ENCODE assay signal across 1 cellular context in genomic region chr16:23557779-23558330, GRCh38.
TF ChIP-seq lines count a peak whose summit lies in the region.

No MANE protein-coding gene starts in this region.

TF ChIP-seq in H1, 55 proteins besides CTCF, POLR2A, EP300 and RAD21 (continued from another document):
- TF ChIP-seq SIN3A (conservative IDR thresholded peaks at IDR 0.05 in 1 of 2, IDR thresholded peaks at IDR 0.05 in 1 of 2; ENCODE audit: low read depth in 1 of 2, low read length in 2 of 2): 0 out of 4 replicates have a peak, but pooled peaks of 1 of the 2 experiments have one; percentile 18
- TF ChIP-seq CEBPB (IDR thresholded peaks at IDR 0.05; ENCODE audit: low read depth, low read length): no peak
- TF ChIP-seq POU5F1 (IDR thresholded peaks at IDR 0.05; ENCODE audit: low read depth, low read length): no peak
- TF ChIP-seq USF2 (IDR thresholded peaks at IDR 0.05; ENCODE audit: low read length): no peak
- no peak for TF ChIP-seq GABPA (IDR thresholded peaks at IDR 0.05; ENCODE audit: borderline replicate concordance, insufficient read depth, low read length)
- TF ChIP-seq CREB1 (IDR thresholded peaks at IDR 0.05): no peak
- no peak for TF ChIP-seq SP1 (IDR thresholded peaks at IDR 0.05; ENCODE audit: low read depth, low read length)
- no peak for TF ChIP-seq BCL11A (IDR thresholded peaks at IDR 0.05; ENCODE audit: low read depth in 2 of 2, low read length in 2 of 2)
- TF ChIP-seq JUND (IDR thresholded peaks at IDR 0.05; ENCODE audit: low read length): no peak
- TF ChIP-seq PHF8 (conservative IDR thresholded peaks at IDR 0.05; ENCODE audit: low read depth, low read length): peak; percentile 79
- TF ChIP-seq CHD1 (IDR thresholded peaks at IDR 0.05; ENCODE audit: low read depth, low read length): no peak
- TF ChIP-seq KDM1A (IDR thresholded peaks at IDR 0.05; ENCODE audit: borderline replicate concordance, low read length): no peak
- TF ChIP-seq KDM5A (IDR thresholded peaks at IDR 0.05; ENCODE audit: low read length): no peak; the same call in 1 of the 2 replicates
- TF ChIP-seq, protein P1, sequence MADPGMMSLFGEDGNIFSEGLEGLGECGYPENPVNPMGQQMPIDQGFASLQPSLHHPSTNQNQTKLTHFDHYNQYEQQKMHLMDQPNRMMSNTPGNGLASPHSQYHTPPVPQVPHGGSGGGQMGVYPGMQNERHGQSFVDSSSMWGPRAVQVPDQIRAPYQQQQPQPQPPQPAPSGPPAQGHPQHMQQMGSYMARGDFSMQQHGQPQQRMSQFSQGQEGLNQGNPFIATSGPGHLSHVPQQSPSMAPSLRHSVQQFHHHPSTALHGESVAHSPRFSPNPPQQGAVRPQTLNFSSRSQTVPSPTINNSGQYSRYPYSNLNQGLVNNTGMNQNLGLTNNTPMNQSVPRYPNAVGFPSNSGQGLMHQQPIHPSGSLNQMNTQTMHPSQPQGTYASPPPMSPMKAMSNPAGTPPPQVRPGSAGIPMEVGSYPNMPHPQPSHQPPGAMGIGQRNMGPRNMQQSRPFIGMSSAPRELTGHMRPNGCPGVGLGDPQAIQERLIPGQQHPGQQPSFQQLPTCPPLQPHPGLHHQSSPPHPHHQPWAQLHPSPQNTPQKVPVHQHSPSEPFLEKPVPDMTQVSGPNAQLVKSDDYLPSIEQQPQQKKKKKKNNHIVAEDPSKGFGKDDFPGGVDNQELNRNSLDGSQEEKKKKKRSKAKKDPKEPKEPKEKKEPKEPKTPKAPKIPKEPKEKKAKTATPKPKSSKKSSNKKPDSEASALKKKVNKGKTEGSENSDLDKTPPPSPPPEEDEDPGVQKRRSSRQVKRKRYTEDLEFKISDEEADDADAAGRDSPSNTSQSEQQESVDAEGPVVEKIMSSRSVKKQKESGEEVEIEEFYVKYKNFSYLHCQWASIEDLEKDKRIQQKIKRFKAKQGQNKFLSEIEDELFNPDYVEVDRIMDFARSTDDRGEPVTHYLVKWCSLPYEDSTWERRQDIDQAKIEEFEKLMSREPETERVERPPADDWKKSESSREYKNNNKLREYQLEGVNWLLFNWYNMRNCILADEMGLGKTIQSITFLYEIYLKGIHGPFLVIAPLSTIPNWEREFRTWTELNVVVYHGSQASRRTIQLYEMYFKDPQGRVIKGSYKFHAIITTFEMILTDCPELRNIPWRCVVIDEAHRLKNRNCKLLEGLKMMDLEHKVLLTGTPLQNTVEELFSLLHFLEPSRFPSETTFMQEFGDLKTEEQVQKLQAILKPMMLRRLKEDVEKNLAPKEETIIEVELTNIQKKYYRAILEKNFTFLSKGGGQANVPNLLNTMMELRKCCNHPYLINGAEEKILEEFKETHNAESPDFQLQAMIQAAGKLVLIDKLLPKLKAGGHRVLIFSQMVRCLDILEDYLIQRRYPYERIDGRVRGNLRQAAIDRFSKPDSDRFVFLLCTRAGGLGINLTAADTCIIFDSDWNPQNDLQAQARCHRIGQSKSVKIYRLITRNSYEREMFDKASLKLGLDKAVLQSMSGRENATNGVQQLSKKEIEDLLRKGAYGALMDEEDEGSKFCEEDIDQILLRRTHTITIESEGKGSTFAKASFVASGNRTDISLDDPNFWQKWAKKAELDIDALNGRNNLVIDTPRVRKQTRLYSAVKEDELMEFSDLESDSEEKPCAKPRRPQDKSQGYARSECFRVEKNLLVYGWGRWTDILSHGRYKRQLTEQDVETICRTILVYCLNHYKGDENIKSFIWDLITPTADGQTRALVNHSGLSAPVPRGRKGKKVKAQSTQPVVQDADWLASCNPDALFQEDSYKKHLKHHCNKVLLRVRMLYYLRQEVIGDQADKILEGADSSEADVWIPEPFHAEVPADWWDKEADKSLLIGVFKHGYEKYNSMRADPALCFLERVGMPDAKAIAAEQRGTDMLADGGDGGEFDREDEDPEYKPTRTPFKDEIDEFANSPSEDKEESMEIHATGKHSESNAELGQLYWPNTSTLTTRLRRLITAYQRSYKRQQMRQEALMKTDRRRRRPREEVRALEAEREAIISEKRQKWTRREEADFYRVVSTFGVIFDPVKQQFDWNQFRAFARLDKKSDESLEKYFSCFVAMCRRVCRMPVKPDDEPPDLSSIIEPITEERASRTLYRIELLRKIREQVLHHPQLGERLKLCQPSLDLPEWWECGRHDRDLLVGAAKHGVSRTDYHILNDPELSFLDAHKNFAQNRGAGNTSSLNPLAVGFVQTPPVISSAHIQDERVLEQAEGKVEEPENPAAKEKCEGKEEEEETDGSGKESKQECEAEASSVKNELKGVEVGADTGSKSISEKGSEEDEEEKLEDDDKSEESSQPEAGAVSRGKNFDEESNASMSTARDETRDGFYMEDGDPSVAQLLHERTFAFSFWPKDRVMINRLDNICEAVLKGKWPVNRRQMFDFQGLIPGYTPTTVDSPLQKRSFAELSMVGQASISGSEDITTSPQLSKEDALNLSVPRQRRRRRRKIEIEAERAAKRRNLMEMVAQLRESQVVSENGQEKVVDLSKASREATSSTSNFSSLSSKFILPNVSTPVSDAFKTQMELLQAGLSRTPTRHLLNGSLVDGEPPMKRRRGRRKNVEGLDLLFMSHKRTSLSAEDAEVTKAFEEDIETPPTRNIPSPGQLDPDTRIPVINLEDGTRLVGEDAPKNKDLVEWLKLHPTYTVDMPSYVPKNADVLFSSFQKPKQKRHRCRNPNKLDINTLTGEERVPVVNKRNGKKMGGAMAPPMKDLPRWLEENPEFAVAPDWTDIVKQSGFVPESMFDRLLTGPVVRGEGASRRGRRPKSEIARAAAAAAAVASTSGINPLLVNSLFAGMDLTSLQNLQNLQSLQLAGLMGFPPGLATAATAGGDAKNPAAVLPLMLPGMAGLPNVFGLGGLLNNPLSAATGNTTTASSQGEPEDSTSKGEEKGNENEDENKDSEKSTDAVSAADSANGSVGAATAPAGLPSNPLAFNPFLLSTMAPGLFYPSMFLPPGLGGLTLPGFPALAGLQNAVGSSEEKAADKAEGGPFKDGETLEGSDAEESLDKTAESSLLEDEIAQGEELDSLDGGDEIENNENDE (IDR thresholded peaks at IDR 0.05; ENCODE audit: insufficient replicate concordance, low read length): no peak
- TF ChIP-seq FOSL1 (IDR thresholded peaks at IDR 0.05; ENCODE audit: insufficient read depth, low read depth, low read length): no peak
- no peak for TF ChIP-seq RNF2 (IDR thresholded peaks at IDR 0.05; ENCODE audit: borderline replicate concordance, low read depth, low read length, missing control alignments, poor library complexity, severe bottlenecking)
- TF ChIP-seq ATF3 (IDR thresholded peaks at IDR 0.05; ENCODE audit: insufficient read depth, low read depth, low read length): no peak
- TF ChIP-seq TAF1 (IDR thresholded peaks at IDR 0.05; ENCODE audit: low read depth, low read length): peak; percentile 0; the same call in 1 of the 2 replicates
- no peak for TF ChIP-seq HDAC6 (IDR thresholded peaks at IDR 0.05; ENCODE audit: low read depth, low read length)
- peak; percentile 15 for TF ChIP-seq ASH2L (IDR thresholded peaks at IDR 0.05; ENCODE audit: low read length)
- TF ChIP-seq EZH2 (IDR thresholded peaks at IDR 0.05; ENCODE audit: low read depth, low read length, severe bottlenecking): no peak
- no peak for TF ChIP-seq RBBP5 (IDR thresholded peaks at IDR 0.05; ENCODE audit: borderline replicate concordance, low read depth, low read length)
- TF ChIP-seq YY1 (IDR thresholded peaks at IDR 0.05; ENCODE audit: low read depth, low read length): no peak
- no peak for TF ChIP-seq NRF1 (IDR thresholded peaks at IDR 0.05; ENCODE audit: low read depth, low read length)
- TF ChIP-seq ATF2 (IDR thresholded peaks at IDR 0.05; ENCODE audit: low read length): no peak
- TF ChIP-seq POLR2AphosphoS5 (IDR thresholded peaks at IDR 0.05; ENCODE audit: low read depth, low read length): no peak
- TF ChIP-seq HDAC2 (IDR thresholded peaks at IDR 0.05; ENCODE audit: borderline replicate concordance in 1 of 2, low read depth in 2 of 2, low read length in 2 of 2): no peak
- TF ChIP-seq CBX5 (IDR thresholded peaks at IDR 0.05; ENCODE audit: low read depth, low read length): no peak
- no peak for TF ChIP-seq E2F6 (IDR thresholded peaks at IDR 0.05)
- no peak for TF ChIP-seq JUN (IDR thresholded peaks at IDR 0.05; ENCODE audit: low read depth, low read length)
- TF ChIP-seq TAF7 (optimal IDR thresholded peaks at IDR 0.05; ENCODE audit: borderline replicate concordance, low read depth, low read length): no peak
TF ChIP-seq in H1: peak in this region for 4.
